In genomic region chr17:7136266-7136877, GRCh38 we compare ENCODE assay signal across 8 cellular contexts. TPM values are rescaled to one million over a fixed set of nuclear protein-coding genes. Genes with fewer than 3 reads are reported as not detected.
DNase-seq lines count a peak whose midpoint lies in the region; ATAC-seq and TF ChIP-seq lines count a peak whose summit lies in the region.

No MANE protein-coding gene starts in this region.

- H3K4me3 ChIP-seq in AG10803 (ENCODE audit: low read length): no peak overlapping the region
- H3K4me3 ChIP-seq in epithelial cell of esophagus (ENCODE audit: low read length): no peak overlapping the region

- TF ChIP-seq CTCF in AG10803 (conservative IDR thresholded peaks at IDR 0.05; ENCODE audit: low read length) (peak; percentile 95), epithelial cell of esophagus (IDR thresholded peaks at IDR 0.05; ENCODE audit: insufficient read depth, low read depth, low read length, missing control alignments) (peak; percentile 90)

- ATAC-seq in naive thymus-derived CD8-positive, alpha-beta T cell: no peak
- no peak for ATAC-seq in GM18519 (IDR thresholded peaks at IDR 0.05; ENCODE audit: low FRiP score, unreplicated experiment)

- peak overlapping the region in 3 of 10 donors; percentile 4 to 12 (median 4) for H3K4me3 Mint-ChIP-seq in naive thymus-derived CD8-positive, alpha-beta T cell

- H3K27me3 Mint-ChIP-seq in naive thymus-derived CD8-positive, alpha-beta T cell: peaks cover 0 to 17% (median 7%) of the 10 kb centered on the region in 5 donors

- POLR2A ChIA-PET in naive thymus-derived CD8-positive, alpha-beta T cell (lab: Charles Lee): interaction anchor here (1.1 to 6.9 kb wide), 3 partner anchors 84 to 961 kb away, joined by 3 to 83 read pairs (median 4); partner anchors contain the start of gene SLC16A11

- H3K27ac Mint-ChIP-seq in naive thymus-derived CD8-positive, alpha-beta T cell: peak overlapping the region in 1 of 10 donors; percentile 13

- H3K9me3 Mint-ChIP-seq in naive thymus-derived CD8-positive, alpha-beta T cell: no peaks in the 10 kb centered on the region

- DNase-seq in AG10803 (ENCODE audit: low read depth): peak; percentile 66
- DNase-seq in HCEC 1CT: peak; percentile 34
- DNase-seq in NOMO-1 treated with dmso at 0.1 percent for 144 hours (lab: John Stamatoyannopoulos, UW; ENCODE audit: unreplicated experiment): peak; percentile 34
- DNase-seq in activated CD8-positive, alpha-beta memory T cell treated with anti-CD3 and anti-CD28 coated beads, Interleukin-2, amount 50 U/mL, for 24 hours (ENCODE audit: extremely low read depth): peak; percentile 52
- DNase-seq in epithelial cell of esophagus (ENCODE audit: low read depth): peak; percentile 76
- DNase-seq in naive thymus-derived CD8-positive, alpha-beta T cell: peak; percentile 63 to 90 (median 73)
- DNase-seq in stimulated activated CD8-positive, alpha-beta memory T cell treated with anti-CD3 and anti-CD28 coated beads, Interleukin-7, amount 100 ng/mL, for 48 hours (ENCODE audit: extremely low read depth in 1 of 2, low read depth in 1 of 2): peak; percentile 37 to 47

- H3K36me3 Mint-ChIP-seq in naive thymus-derived CD8-positive, alpha-beta T cell: no peaks in the 10 kb centered on the region

- H3K4me1 Mint-ChIP-seq in naive thymus-derived CD8-positive, alpha-beta T cell: peaks cover 13 to 30% (median 19%) of the 10 kb centered on the region in 4 donors

RNA-seq across cellular contexts. Expression of gene ASGR2, which starts 21.8 kb away (rescaled TPM):
- total RNA-seq in naive thymus-derived CD8-positive, alpha-beta T cell: not detected
- polyA plus RNA-seq in naive thymus-derived CD8-positive, alpha-beta T cell: not detected

RNA-seq across cellular contexts. Expression of gene ASGR1, which starts 42.8 kb away (rescaled TPM):
- under 1 TPM; 0.58 to 0.68 TPM for total RNA-seq in naive thymus-derived CD8-positive, alpha-beta T cell
- under 1 TPM in 1 of 3 donors, not detected in 2; 0.23 TPM for polyA plus RNA-seq in naive thymus-derived CD8-positive, alpha-beta T cell

RNA-seq across cellular contexts. Expression of gene CLEC10A, which starts 56.3 kb away (rescaled TPM):
- under 1 TPM; 0.49 to 0.93 TPM for total RNA-seq in naive thymus-derived CD8-positive, alpha-beta T cell
- polyA plus RNA-seq in naive thymus-derived CD8-positive, alpha-beta T cell: under 1 TPM in 1 of 3 donors, not detected in 2; 0.13 TPM
